Comparison of ENCODE assay signal across 20 cellular contexts in genomic region chr13:45690636-45691035, GRCh38. TPM values are rescaled to one million over a fixed set of nuclear protein-coding genes. Genes with fewer than 3 reads are reported as not detected.
DNase-seq lines count a peak whose midpoint lies in the region; ATAC-seq, FAIRE-seq and TF ChIP-seq lines count a peak whose summit lies in the region.
"Had no signal": no experiment of that assay in that cellular context is flagged by ENCODE, and none has a peak within 500 bp of the region (broad histone marks: within the 10 kb centered on the region; RNA-seq: fewer than 3 reads in every experiment).

No MANE protein-coding gene starts in this region.

- no peak overlapping the region for H2AFZ ChIP-seq in GM12878 (ENCODE audit: control insufficient read depth, low read depth, low read length)
- H2AFZ ChIP-seq: GM23338 had no signal

- H3K4me1 ChIP-seq in GM12878 (ENCODE audit: control insufficient read depth, insufficient read depth, low read length), result peaks cover 4% of the 10 kb centered on the region; the same call in 1 of the 2 replicates
- H3K4me1 ChIP-seq: A549, Caco-2 had no signal

- peaks cover 13% of the 10 kb centered on the region for H3K9me3 Mint-ChIP-seq in type B pancreatic cell

- intact Hi-C loops in GM12878 (cut with micrococcal nuclease; ENCODE audit: unreplicated experiment), result no loop called here

- H3K9me3 ChIP-seq in GM12878 (replicated peaks; ENCODE audit: control insufficient read depth, insufficient read depth, low read length), result no peaks in the 10 kb centered on the region
- H3K9me3 ChIP-seq: A549 had no signal

- POLR2A ChIA-PET in GM12878 (lab: Charles Lee), result no interaction called here

- no TSS peak for BruUV-seq in GM12878 (replicated peaks; lab: Mats Ljungman, UMichigan)

- RAD21 ChIA-PET in GM12878 (lab: Charles Lee; ENCODE audit: unreplicated experiment), result no interaction called here

- no peaks in the 10 kb centered on the region for H3K27me3 ChIP-seq in GM12878 (replicated peaks in 1 of 2; ENCODE audit: control insufficient read depth in 2 of 2, insufficient read depth in 2 of 2, low read length in 1 of 2)

- no peaks in the 10 kb centered on the region for H3K36me3 Mint-ChIP-seq in type B pancreatic cell

- no peak for TF ChIP-seq EP300 in GM12878 (IDR thresholded peaks at IDR 0.05; ENCODE audit: borderline replicate concordance in 1 of 2, control insufficient read depth in 1 of 2, low read depth in 2 of 2, low read length in 2 of 2)

- SMC1A ChIA-PET in GM12878 (lab: Charles Lee; ENCODE audit: uncharacterized antibody, unreplicated experiment), result interaction anchor here (0.5 to 5.4 kb wide), 5 partner anchors 13 to 65 kb away, joined by 3 to 44 read pairs (median 5); partner anchors contain the start of gene CBY2

- FAIRE-seq in GM12891 (lab: Jason Lieb, UNC), result no peak
- FAIRE-seq in GM12878 (lab: Jason Lieb, UNC), result no peak
- FAIRE-seq: A549, D721Med, G401.6, H54 had no signal

- in situ Hi-C loops in GM12878 (cut with MboI), result no loop called here

- TF ChIP-seq POLR2A in GM12891 (IDR thresholded peaks at IDR 0.05; ENCODE audit: low read depth, low read length) (0 out of 2 replicates have a peak, but pooled peaks have one; percentile 18), GM12878 (IDR thresholded peaks at IDR 0.05; ENCODE audit: low read depth, low read length) (0 out of 2 replicates have a peak, but pooled peaks have one; percentile 34)

- CTCF ChIA-PET in GM12878 (lab: Yijun Ruan, JAX), result interaction anchor here (1.2 to 4.1 kb wide), 5 partner anchors 8 to 67 kb away, joined by 4 to 29 read pairs (median 8); partner anchors contain the start of gene CBY2

- H3K27me3 Mint-ChIP-seq in type B pancreatic cell, result peaks cover 14% of the 10 kb centered on the region
- H3K27me3 Mint-ChIP-seq: CD4-positive, alpha-beta T cell had no signal

- H3K4me3 Mint-ChIP-seq in type B pancreatic cell, result peak overlapping the region; percentile 20
- H3K4me3 Mint-ChIP-seq: CD4-positive, alpha-beta T cell; GM23338 had no signal

- H3K4me1 Mint-ChIP-seq in type B pancreatic cell (ENCODE audit: unreplicated experiment), result peaks cover 6% of the 10 kb centered on the region
- H3K4me1 Mint-ChIP-seq: GM23338 had no signal

- TF ChIP-seq RAD21 in GM12878 (IDR thresholded peaks at IDR 0.05; ENCODE audit: insufficient read depth, low read depth, low read length), result no peak

- no peak for ATAC-seq in GM12878
- ATAC-seq in HG03520 (IDR thresholded peaks at IDR 0.05; ENCODE audit: unreplicated experiment), result no peak
- ATAC-seq: A549, GM23338 had no signal

- no peak overlapping the region for H3K4me2 ChIP-seq in GM12878 (ENCODE audit: control insufficient read depth, insufficient read depth)
- H3K4me2 ChIP-seq: A549, GM23338 had no signal

- DNase-seq in GM12891 (ENCODE audit: insufficient read length, low spot score), result no peak
- DNase-seq in GM12878 (ENCODE audit: low read depth, low spot score), result no peak
- peak; percentile 22 for DNase-seq in left kidney (ENCODE audit: low read depth, low spot score)
- DNase-seq in type B pancreatic cell (ENCODE audit: extremely low spot score, unreplicated experiment), result no peak
- no peak for DNase-seq in NCI-H82 treated with DMSO at 0.1 percent for 48 hours (lab: John Stamatoyannopoulos, UW; ENCODE audit: unreplicated experiment)
- no peak for DNase-seq in SW480 (ENCODE audit: low spot score)
- DNase-seq: AML-193; Caco-2; CD4-positive, alpha-beta T cell; HCEC 1CT; KG1 had no signal

- peak overlapping the region; percentile 20 for H3K27ac Mint-ChIP-seq in type B pancreatic cell
- H3K27ac Mint-ChIP-seq: CD4-positive, alpha-beta T cell; GM23338 had no signal

- H3K9ac ChIP-seq in GM12878 (ENCODE audit: control insufficient read depth, insufficient read depth, low read length), result no peak overlapping the region

- peaks cover 29% of the 10 kb centered on the region for H3K79me2 ChIP-seq in GM12878 (ENCODE audit: control insufficient read depth, insufficient read depth, low read length)

- TF ChIP-seq CTCF in GM12878 (IDR thresholded peaks at IDR 0.05 in 2 of 3, conservative IDR thresholded peaks at IDR 0.05 in 1 of 3; ENCODE audit: control insufficient read depth in 2 of 3, extremely low read depth in 1 of 3, insufficient read depth in 1 of 3, low read depth in 3 of 3, low read length in 3 of 3) (no peak), type B pancreatic cell (conservative IDR thresholded peaks at IDR 0.05) (no peak)

- no peaks in the 10 kb centered on the region for H3K36me3 ChIP-seq in GM12878 (ENCODE audit: control insufficient read depth in 2 of 2, insufficient read depth in 2 of 2, low read length in 1 of 2)

- H4K20me1 ChIP-seq in GM12878 (ENCODE audit: control insufficient read depth, insufficient read depth), result no peaks in the 10 kb centered on the region

- no peak overlapping the region for H3K27ac ChIP-seq in GM12878 (ENCODE audit: control insufficient read depth, insufficient read depth)
- H3K27ac ChIP-seq: 22Rv1, A549, C4-2B had no signal

- H3K4me3 ChIP-seq in GM12878, result no peak overlapping the region
- H3K4me3 ChIP-seq: A549, GM23338 had no signal

- 60% methylated on average over 2 of the region's 2 CpGs for WGBS in GM12878 (ENCODE audit: insufficient coverage, insufficient replicate concordance, low lambda C conversion rate, missing lambda C conversion rate)

TF ChIP-seq in GM12891, 5 proteins besides CTCF, POLR2A, EP300 and RAD21:
- no peak for TF ChIP-seq TAF1 (IDR thresholded peaks at IDR 0.05; ENCODE audit: low read depth, low read length)

TF ChIP-seq in GM12878, 131 proteins besides CTCF, POLR2A, EP300 and RAD21:
- no peak for TF ChIP-seq EED (IDR thresholded peaks at IDR 0.05; ENCODE audit: low read depth)
- no peak; the same call in 1 of the 2 replicates for TF ChIP-seq ZBED1 (IDR thresholded peaks at IDR 0.05; ENCODE audit: borderline replicate concordance)
- no peak for TF ChIP-seq FOS (IDR thresholded peaks at IDR 0.05; ENCODE audit: borderline replicate concordance, extremely low read depth, insufficient read length)
- no peak for TF ChIP-seq HDAC2 (IDR thresholded peaks at IDR 0.05)
- TF ChIP-seq NR2C1 (IDR thresholded peaks at IDR 0.05), result no peak
- TF ChIP-seq, protein P1, sequence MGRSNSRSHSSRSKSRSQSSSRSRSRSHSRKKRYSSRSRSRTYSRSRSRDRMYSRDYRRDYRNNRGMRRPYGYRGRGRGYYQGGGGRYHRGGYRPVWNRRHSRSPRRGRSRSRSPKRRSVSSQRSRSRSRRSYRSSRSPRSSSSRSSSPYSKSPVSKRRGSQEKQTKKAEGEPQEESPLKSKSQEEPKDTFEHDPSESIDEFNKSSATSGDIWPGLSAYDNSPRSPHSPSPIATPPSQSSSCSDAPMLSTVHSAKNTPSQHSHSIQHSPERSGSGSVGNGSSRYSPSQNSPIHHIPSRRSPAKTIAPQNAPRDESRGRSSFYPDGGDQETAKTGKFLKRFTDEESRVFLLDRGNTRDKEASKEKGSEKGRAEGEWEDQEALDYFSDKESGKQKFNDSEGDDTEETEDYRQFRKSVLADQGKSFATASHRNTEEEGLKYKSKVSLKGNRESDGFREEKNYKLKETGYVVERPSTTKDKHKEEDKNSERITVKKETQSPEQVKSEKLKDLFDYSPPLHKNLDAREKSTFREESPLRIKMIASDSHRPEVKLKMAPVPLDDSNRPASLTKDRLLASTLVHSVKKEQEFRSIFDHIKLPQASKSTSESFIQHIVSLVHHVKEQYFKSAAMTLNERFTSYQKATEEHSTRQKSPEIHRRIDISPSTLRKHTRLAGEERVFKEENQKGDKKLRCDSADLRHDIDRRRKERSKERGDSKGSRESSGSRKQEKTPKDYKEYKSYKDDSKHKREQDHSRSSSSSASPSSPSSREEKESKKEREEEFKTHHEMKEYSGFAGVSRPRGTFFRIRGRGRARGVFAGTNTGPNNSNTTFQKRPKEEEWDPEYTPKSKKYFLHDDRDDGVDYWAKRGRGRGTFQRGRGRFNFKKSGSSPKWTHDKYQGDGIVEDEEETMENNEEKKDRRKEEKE (IDR thresholded peaks at IDR 0.05), result no peak
- TF ChIP-seq CREM (IDR thresholded peaks at IDR 0.05; ENCODE audit: low read depth), result no peak
TF ChIP-seq in GM12878: peak in this region for 0.

RNA-seq across cellular contexts. Expression of gene CBY2, which starts 11.5 kb away (rescaled TPM):
- polyA plus RNA-seq in GM12891 (2012; ENCODE audit: low read depth, missing spikeins), result not detected
- not detected in 2 replicates for total RNA-seq in GM12878 (2013; cell fraction: nucleolus; rRNA removed)
- total RNA-seq in GM12878 (2014; rRNA removed) (not detected in 2 replicates), GM12878 (2014; rRNA removed; fragmentation: Illumina TruSeq; extraction: Trizol) (0.13 TPM in 1 of 2 replicates, not detected in the other), GM12878 (2021) (0.53 and 0.64 TPM in 2 replicates), type B pancreatic cell (ENCODE audit: low replicate concordance) (not detected in 2 replicates)
- polyA plus RNA-seq in GM12878 (2011; ENCODE audit: low read depth), result not detected
- polyA plus RNA-seq in GM12878 (2011; rRNA removed) (not detected in 2 replicates), GM12878 (2014; fragmentation: Illumina TruSeq; extraction: Trizol) (not detected in 2 replicates), GM12878 (2014; fragmentation: Nextera tagmentation; extraction: Ambion mirVana) (not detected), GM12878 (2014; rRNA removed) (not detected in 2 replicates), GM12878 (2016; fragmentation: Nextera tagmentation; extraction: Ambion mirVana) (under 1 TPM; 0.08 to 0.32 TPM)
- polyA plus RNA-seq in GM12878 (2011; cell fraction: cytosol; rRNA removed), result 0.12 TPM in 1 of 2 replicates, not detected in the other
- 0.07 TPM in 1 of 2 replicates, not detected in the other for polyA plus RNA-seq in GM12878 (2011; cell fraction: nucleus; rRNA removed)
- not detected in 2 replicates for polyA plus RNA-seq in GM12878 (2012)
- 0.29 and 0.36 TPM in 2 replicates for polyA minus RNA-seq in GM12878 (2011; rRNA and poly(A)+ RNA removed)
- polyA minus RNA-seq in GM12878 (2011; cell fraction: cytosol; rRNA and poly(A)+ RNA removed), result not detected in 2 replicates
- polyA minus RNA-seq in GM12878 (2011; cell fraction: nucleus; rRNA and poly(A)+ RNA removed), result 0.24 and 1.1 TPM in 2 replicates
- total RNA-seq: CD4-positive, alpha-beta T cell had no signal
- polyA plus RNA-seq: BJ had no signal
